In genomic region chr5:14028188-14028587, GRCh38 we compare ENCODE assay signal across 7 cellular contexts.
"Had no signal": no experiment of that assay in that cellular context is flagged by ENCODE, and none has a peak within 500 bp of the region (broad histone marks: within the 10 kb centered on the region; RNA-seq: fewer than 3 reads in every experiment).

No MANE protein-coding gene starts in this region.

- ATAC-seq: HepG2, K562 had no signal

- H3K9ac ChIP-seq: KMS-11 had no signal

- H3K4me3 Mint-ChIP-seq: IgD-negative memory B cell had no signal

- H3K27ac ChIP-seq: HL-60, KMS-11 had no signal

- H3K27ac Mint-ChIP-seq: IgD-negative memory B cell had no signal

- FAIRE-seq: HepG2, K562 had no signal

- H3K4me3 ChIP-seq: K562 had no signal

- H3K4me2 ChIP-seq: KMS-11 had no signal

- DNase-seq: KBM-7, KG1 had no signal
